In the genomic region with DNA sequence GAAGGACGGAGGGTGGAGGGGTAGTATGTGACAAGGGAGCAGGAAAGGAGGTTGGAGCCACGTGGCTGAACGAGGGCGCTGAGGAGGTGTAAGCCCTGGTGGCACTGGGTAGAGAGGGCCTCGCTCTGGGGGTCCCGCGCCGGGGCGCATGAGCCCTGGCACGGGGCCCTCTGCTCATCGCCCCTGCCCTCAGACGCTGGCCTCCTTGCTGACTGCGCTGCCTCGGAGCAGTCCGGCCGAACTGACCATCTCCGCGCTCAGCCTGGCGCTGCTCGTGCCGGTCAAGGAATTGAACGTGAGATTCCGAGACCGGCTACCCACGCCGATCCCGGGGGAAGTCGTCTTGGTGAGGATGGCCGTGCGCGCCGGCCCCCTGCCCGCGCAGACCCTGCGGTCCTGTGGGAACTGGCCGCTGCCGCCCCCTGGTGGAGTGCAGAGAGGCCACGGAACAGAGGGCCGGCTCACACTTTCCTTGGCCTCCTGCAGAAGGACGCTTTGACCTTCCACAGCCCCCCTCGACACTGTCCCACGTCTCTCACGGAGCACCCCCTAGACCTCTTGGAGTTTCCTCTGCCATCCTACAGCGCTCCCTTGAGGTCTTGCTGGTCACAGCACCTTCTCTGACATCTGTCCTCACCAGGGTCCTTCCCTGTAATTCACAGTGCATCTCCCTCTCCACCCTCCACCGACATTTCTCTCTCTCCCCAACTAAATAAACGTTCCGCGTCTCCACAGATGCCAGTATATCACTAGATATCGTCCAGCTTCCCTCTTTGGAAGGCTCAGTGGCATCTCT, we compare ENCODE assay signal across 8 cellular contexts. TPM values are rescaled to one million over a fixed set of nuclear protein-coding genes. Genes with fewer than 3 reads are reported as not detected.
DNase-seq lines count a peak whose midpoint lies in the region; ATAC-seq and TF ChIP-seq lines count a peak whose summit lies in the region.

No MANE protein-coding gene starts in this region.

- H3K79me2 ChIP-seq in Karpas-422 (ENCODE audit: low read length), result no peaks in the 10 kb centered on the region

- no peaks in the 10 kb centered on the region for H3K9me2 ChIP-seq in Karpas-422 (replicated peaks; ENCODE audit: insufficient read depth, low read length)

- DNase-seq in NCI-H187 (lab: John Stamatoyannopoulos, UW), result peak; percentile 25 to 30
- no peak for DNase-seq in NCI-H187 treated with DMSO at 0.1 percent for 48 hours (lab: John Stamatoyannopoulos, UW)
- peak; percentile 65 for DNase-seq in Karpas-422
- DNase-seq in activated B cell treated with CpG ODN at 0.5 μM for 24 hours, result peak; percentile 64
- peak; percentile 50 for DNase-seq in colonic mucosa
- peak in 2 of 3 donors; percentile 63 to 71 for DNase-seq in right lobe of liver
- peak; percentile 49 to 59 for DNase-seq in stimulated activated CD8-positive, alpha-beta memory T cell treated with anti-CD3 and anti-CD28 coated beads, Interleukin-2, amount 100 ng/mL, for 48 hours (ENCODE audit: low read depth in 2 of 2)

- no peak overlapping the region for H2AFZ ChIP-seq in Karpas-422 (ENCODE audit: low read length)

- under 1% methylated on average over 23 of the region's 49 CpGs for WGBS in right lobe of liver (ENCODE audit: insufficient coverage, low coverage, low lambda C conversion rate, missing lambda C conversion rate)

- H3K9me3 ChIP-seq in Karpas-422 (ENCODE audit: low read length) (no peaks in the 10 kb centered on the region), colonic mucosa (no peaks in the 10 kb centered on the region), right lobe of liver (no peaks in the 10 kb centered on the region)

- intact Hi-C loops in activated B cell treated with CpG ODN at 0.5 μM for 24 hours (cut with micrococcal nuclease) (loop anchor here (1.0 to 10.0 kb wide), 7 partner anchors 10 to 397 kb away; a partner anchor contains a TSS), colonic mucosa (cut with DNase I) (loop anchor here (2.0 to 5.0 kb wide), 2 partner anchors 39 to 159 kb away; no protein-coding TSS in a partner anchor), right lobe of liver (cut with DNase I) (loop anchor here (5.0 kb wide), 1 partner anchor 39 kb away; no protein-coding TSS in a partner anchor)

- H3K4me1 Mint-ChIP-seq in activated B cell treated with CpG ODN at 0.5 μM for 24 hours, result peaks cover 35% of the 10 kb centered on the region

- TF ChIP-seq CTCF in activated B cell treated with CpG ODN at 0.5 μM for 24 hours (IDR thresholded peaks at IDR 0.05) (no peak), colonic mucosa (IDR thresholded peaks at IDR 0.05) (peak; percentile 94), right lobe of liver (IDR thresholded peaks at IDR 0.05) (peak; percentile 83 to 97 (median 88))

- no peak for TF ChIP-seq POLR2A in right lobe of liver (IDR thresholded peaks at IDR 0.05)

- no peak overlapping the region for H3K4me2 ChIP-seq in Karpas-422 (ENCODE audit: low read depth, low read length, poor library complexity, severe bottlenecking)

- H3K36me3 ChIP-seq in Karpas-422 (ENCODE audit: insufficient read depth, low read length) (no peaks in the 10 kb centered on the region), colonic mucosa (no peaks in the 10 kb centered on the region), right lobe of liver (no peaks in the 10 kb centered on the region)

- H3K27me3 Mint-ChIP-seq in activated B cell treated with CpG ODN at 0.5 μM for 24 hours, result peaks cover 82% of the 10 kb centered on the region

- H3K27me3 ChIP-seq in Karpas-422 (ENCODE audit: low read length) (no peaks in the 10 kb centered on the region), colonic mucosa (peaks cover 55% of the 10 kb centered on the region), right lobe of liver (peaks cover 0 to 39% of the 10 kb centered on the region in 2 donors)

- H3K27ac Mint-ChIP-seq in activated B cell treated with CpG ODN at 0.5 μM for 24 hours, result no peak overlapping the region

- no peak overlapping the region for H3K9ac ChIP-seq in Karpas-422 (ENCODE audit: low read length)
- no peak overlapping the region for H3K9ac ChIP-seq in colonic mucosa (ENCODE audit: low read depth in 2 of 2, low read length in 2 of 2)

- CTCF ChIA-PET in activated B cell treated with CpG ODN at 0.5 μM for 24 hours (lab: Charles Lee), result interaction anchor here (0.8 to 8.4 kb wide), 10 partner anchors 7 to 163 kb away, joined by 3 to 126 read pairs (median 6); a partner anchor contains a TSS

- H3K27ac ChIP-seq in Karpas-422 (ENCODE audit: low read length) (no peak overlapping the region), colonic mucosa (no peak overlapping the region), right lobe of liver (no peak overlapping the region)

- no peaks in the 10 kb centered on the region for H3K36me3 Mint-ChIP-seq in activated B cell treated with CpG ODN at 0.5 μM for 24 hours (ENCODE audit: low read depth)

- H3K9me3 Mint-ChIP-seq in activated B cell treated with CpG ODN at 0.5 μM for 24 hours, result no peaks in the 10 kb centered on the region

- H3K4me1 ChIP-seq in Karpas-422 (ENCODE audit: low read length), result no peaks in the 10 kb centered on the region
- peaks cover 11% of the 10 kb centered on the region for H3K4me1 ChIP-seq in colonic mucosa
- H3K4me1 ChIP-seq in right lobe of liver, result peaks cover 0 to 13% (median 6%) of the 10 kb centered on the region in 4 donors

- POLR2A ChIA-PET in activated B cell treated with CpG ODN at 0.5 μM for 24 hours (lab: Charles Lee), result interaction anchor here (0.6 to 2.5 kb wide), 4 partner anchors 11 to 122 kb away, joined by 3 to 14 read pairs (median 4); a partner anchor contains a TSS

- ATAC-seq in activated B cell treated with CpG ODN at 0.5 μM for 24 hours (ENCODE audit: low read depth), result peak; percentile 75
- peak; percentile 77 to 86 (median 82) for ATAC-seq in right lobe of liver
- ATAC-seq in GM18867 (IDR thresholded peaks at IDR 0.05; ENCODE audit: unreplicated experiment), result no peak

- H3K4me3 ChIP-seq in Karpas-422 (ENCODE audit: low read length) (no peak overlapping the region), colonic mucosa (peak overlapping the region; percentile 37), right lobe of liver (peak overlapping the region; percentile 28 to 43 (median 33))

- no peaks in the 10 kb centered on the region; the same call in 1 of the 2 replicates for H4K20me1 ChIP-seq in Karpas-422 (ENCODE audit: insufficient read depth, low read depth, low read length)

- H3K4me3 Mint-ChIP-seq in activated B cell treated with CpG ODN at 0.5 μM for 24 hours, result peak overlapping the region; percentile 77

RNA-seq across cellular contexts. Expression of a gene that starts 10.5 kb away (rescaled TPM):
- total RNA-seq in Karpas-422 (2014; rRNA removed; shearing (Covaris generic); ENCODE audit: low replicate concordance), result 0.87 TPM in 1 of 2 replicates, not detected in the other
- not detected in 2 replicates for total RNA-seq in activated B cell treated with CpG ODN at 0.5 μM for 24 hours
- total RNA-seq in colonic mucosa, result 10 to 100 TPM in 1 of 2 donors, 1 to 10 TPM in 1; 2.4 to 12.8 TPM
- total RNA-seq in right lobe of liver, result 1 to 10 TPM in 5 of 6 experiments, under 1 TPM in 1; 0.92 to 2.0 (median 1.3) TPM

RNA-seq across cellular contexts. Expression of a gene that starts 11.3 kb away (rescaled TPM):
- 0.58 and 0.63 TPM in 2 replicates for total RNA-seq in Karpas-422 (2014; rRNA removed; shearing (Covaris generic); ENCODE audit: low replicate concordance)
- 0.31 and 0.51 TPM in 2 replicates for total RNA-seq in activated B cell treated with CpG ODN at 0.5 μM for 24 hours
- under 1 TPM; 0.32 to 0.88 TPM for total RNA-seq in colonic mucosa
- 1 to 10 TPM in 3 of 6 experiments, under 1 TPM in 3; 0.44 to 3.6 (median 0.78) TPM for total RNA-seq in right lobe of liver

RNA-seq across cellular contexts. Expression of a gene that starts 17.1 kb away (rescaled TPM):
- 16.8 and 22.9 TPM in 2 replicates for total RNA-seq in Karpas-422 (2014; rRNA removed; shearing (Covaris generic); ENCODE audit: low replicate concordance)
- total RNA-seq in activated B cell treated with CpG ODN at 0.5 μM for 24 hours (3.7 and 3.9 TPM in 2 replicates), colonic mucosa (1 to 10 TPM; 3.4 to 7.4 TPM), right lobe of liver (1 to 10 TPM in 5 of 6 experiments, under 1 TPM in 1; 0.86 to 2.7 (median 1.9) TPM)

RNA-seq across cellular contexts. Expression of a gene that starts 30.7 kb away (rescaled TPM):
- 9.3 and 23.9 TPM in 2 replicates for total RNA-seq in Karpas-422 (2014; rRNA removed; shearing (Covaris generic); ENCODE audit: low replicate concordance)
- 16.5 and 17.9 TPM in 2 replicates for total RNA-seq in activated B cell treated with CpG ODN at 0.5 μM for 24 hours
- total RNA-seq in colonic mucosa, result 10 to 100 TPM; 43.6 to 60.2 TPM
- 10 to 100 TPM; 11.3 to 27.6 (median 12.8) TPM for total RNA-seq in right lobe of liver
